Comparison of ENCODE assay signal across 9 cellular contexts in the genomic region with DNA sequence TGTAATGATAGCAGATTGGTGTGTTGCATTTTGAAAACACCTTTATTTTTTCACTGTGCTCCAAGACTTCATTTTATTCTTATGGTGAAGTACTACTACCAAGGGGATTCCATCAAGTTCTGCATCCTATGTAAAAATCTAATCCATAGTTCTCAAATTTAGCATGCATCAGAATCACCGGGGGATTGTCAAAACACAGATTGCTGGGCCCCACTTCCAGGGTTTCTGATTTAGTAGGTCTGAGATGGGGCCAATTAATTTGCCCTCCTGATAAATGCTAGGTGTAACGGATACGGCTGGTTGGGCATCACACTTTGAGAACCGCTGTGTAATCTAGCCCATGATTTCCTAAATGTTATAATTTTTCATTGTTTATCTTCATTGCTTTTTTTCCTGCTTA. TPM values are rescaled to one million over a fixed set of nuclear protein-coding genes. Genes with fewer than 3 reads are reported as not detected.
A peak's percentile ranks its signal among the peaks of the same experiment; 100 is the strongest.
DNase-seq lines count a peak whose midpoint lies in the region; ATAC-seq and TF ChIP-seq lines count a peak whose summit lies in the region.
"Had no signal": no experiment of that assay in that cellular context is flagged by ENCODE, and none has a peak within 500 bp of the region (broad histone marks: within the 10 kb centered on the region; RNA-seq: fewer than 3 reads in every experiment).

No MANE protein-coding gene starts in this region.

- no peak for DNase-seq in activated CD4-positive, alpha-beta T cell treated with anti-CD3 and anti-CD28 coated beads for 36 hours
- no peak for DNase-seq in activated CD4-positive, alpha-beta T cell treated with anti-CD3 and anti-CD28 coated beads, Interleukin-2, amount 50 U/mL, for 1 hour
- DNase-seq in activated naive CD4-positive, alpha-beta T cell treated with anti-CD3 and anti-CD28 coated beads, Interleukin-2, amount 50 U/mL, for 72 hours (ENCODE audit: low spot score in 2 of 2), result no peak
- DNase-seq in immature natural killer cell, result no peak
- no peak for DNase-seq in stomach
- DNase-seq in mesenteric fat pad (ENCODE audit: low spot score), result no peak
- no peak for DNase-seq in C1 segment of cervical spinal cord (lab: John Stamatoyannopoulos, UW)
- no peak for DNase-seq in NCI-H510A (lab: John Stamatoyannopoulos, UW)

- H3K36me3 Mint-ChIP-seq in activated CD4-positive, alpha-beta T cell treated with anti-CD3 and anti-CD28 coated beads for 36 hours (ENCODE audit: low read depth), result peaks cover 49% of the 10 kb centered on the region
- H3K36me3 Mint-ChIP-seq in activated naive CD4-positive, alpha-beta T cell treated with anti-CD3 and anti-CD28 coated beads, Interleukin-2, amount 50 U/mL, for 72 hours, result peaks cover 32 to 40% of the 10 kb centered on the region in 2 donors
- peaks cover 3 to 20% (median 4%) of the 10 kb centered on the region in 3 donors for H3K36me3 Mint-ChIP-seq in immature natural killer cell

- peaks cover 46% of the 10 kb centered on the region for H3K4me1 Mint-ChIP-seq in activated CD4-positive, alpha-beta T cell treated with anti-CD3 and anti-CD28 coated beads for 36 hours
- peaks cover 36 to 51% of the 10 kb centered on the region in 2 donors for H3K4me1 Mint-ChIP-seq in immature natural killer cell

- 27 to 31% (median 28%) methylated on average over 4 of the region's 4 CpGs for WGBS in stomach, 5 donors

- H3K27ac ChIP-seq in stomach, result peak overlapping the region in 4 of 5 donors; percentile 91 to 96 (median 94)

- H3K9me3 Mint-ChIP-seq in activated CD4-positive, alpha-beta T cell treated with anti-CD3 and anti-CD28 coated beads for 36 hours (ENCODE audit: low read depth), result no peaks in the 10 kb centered on the region
- no peaks in the 10 kb centered on the region for H3K9me3 Mint-ChIP-seq in activated naive CD4-positive, alpha-beta T cell treated with anti-CD3 and anti-CD28 coated beads, Interleukin-2, amount 50 U/mL, for 72 hours
- no peaks in the 10 kb centered on the region for H3K9me3 Mint-ChIP-seq in immature natural killer cell

- peaks cover 22 to 25% (median 25%) of the 10 kb centered on the region in 4 donors for H3K36me3 ChIP-seq in stomach

- TF ChIP-seq EP300 in stomach (IDR thresholded peaks at IDR 0.05), result no peak

- no peaks in the 10 kb centered on the region for H3K27me3 Mint-ChIP-seq in activated CD4-positive, alpha-beta T cell treated with anti-CD3 and anti-CD28 coated beads for 36 hours
- H3K27me3 Mint-ChIP-seq in immature natural killer cell (ENCODE audit: low read depth in 3 of 3), result peaks cover 10 to 14% (median 12%) of the 10 kb centered on the region in 3 donors

- H3K4me1 ChIP-seq in stomach, result peaks cover 18 to 43% (median 38%) of the 10 kb centered on the region in 4 donors

- no peaks in the 10 kb centered on the region for H3K27me3 ChIP-seq in stomach

- peak overlapping the region; percentile 88 for H3K4me3 Mint-ChIP-seq in activated CD4-positive, alpha-beta T cell treated with anti-CD3 and anti-CD28 coated beads for 36 hours
- H3K4me3 Mint-ChIP-seq in immature natural killer cell, result peak overlapping the region; percentile 96 to 100 (median 99)

- TF ChIP-seq CTCF in stomach (IDR thresholded peaks at IDR 0.05), result no peak

- no peak for TF ChIP-seq POLR2A in stomach (IDR thresholded peaks at IDR 0.05)

- intact Hi-C loops in activated CD4-positive, alpha-beta T cell treated with anti-CD3 and anti-CD28 coated beads for 36 hours (cut with DNase I, micrococcal nuclease), result loop anchor here (1.0 to 10.0 kb wide), 8 partner anchors 9 to 1321 kb away; a partner anchor contains a TSS
- intact Hi-C loops in stomach (cut with DNase I; ENCODE audit: low total_unique reads), result no loop called here

- peak overlapping the region; percentile 98 for H3K27ac Mint-ChIP-seq in activated CD4-positive, alpha-beta T cell treated with anti-CD3 and anti-CD28 coated beads for 36 hours
- peak overlapping the region; percentile 95 to 100 for H3K27ac Mint-ChIP-seq in activated naive CD4-positive, alpha-beta T cell treated with anti-CD3 and anti-CD28 coated beads, Interleukin-2, amount 50 U/mL, for 72 hours
- H3K27ac Mint-ChIP-seq in immature natural killer cell, result peak overlapping the region; percentile 97 to 100 (median 98)

- CTCF ChIA-PET in activated CD4-positive, alpha-beta T cell treated with anti-CD3 and anti-CD28 coated beads for 36 hours (lab: Charles Lee), result interaction anchor here (1.2 to 2.8 kb wide), 5 partner anchors 8 to 147 kb away, joined by 4 to 15 read pairs (median 6); a partner anchor contains a TSS

- peak overlapping the region; percentile 63 to 96 (median 75) for H3K4me3 ChIP-seq in stomach

- H3K9me3 ChIP-seq in stomach, result no peaks in the 10 kb centered on the region

- ATAC-seq in activated CD4-positive, alpha-beta T cell treated with anti-CD3 and anti-CD28 coated beads for 36 hours, result no peak
- no peak for ATAC-seq in activated naive CD4-positive, alpha-beta T cell treated with anti-CD3 and anti-CD28 coated beads, Interleukin-2, amount 50 U/mL, for 72 hours

- POLR2A ChIA-PET in activated CD4-positive, alpha-beta T cell treated with anti-CD3 and anti-CD28 coated beads for 36 hours (lab: Charles Lee), result no interaction called here

RNA-seq across cellular contexts. Expression of a gene that starts 0.7 kb away (rescaled TPM):
- 10 to 100 TPM; 27.4 to 31.1 TPM for total RNA-seq in activated CD4-positive, alpha-beta T cell treated with anti-CD3 and anti-CD28 coated beads for 36 hours
- total RNA-seq in activated naive CD4-positive, alpha-beta T cell treated with anti-CD3 and anti-CD28 coated beads, Interleukin-2, amount 50 U/mL, for 72 hours, result 10 to 100 TPM; 28.1 to 40.9 TPM
- 10 to 100 TPM in 2 of 3 donors, 1 to 10 TPM in 1; 9.2 to 16.6 (median 12.5) TPM for polyA plus RNA-seq in immature natural killer cell
- 10 to 100 TPM in 2 of 5 donors, 1 to 10 TPM in 2, under 1 TPM in 1; 0.89 to 46.7 (median 9.9) TPM for total RNA-seq in stomach
- polyA plus RNA-seq in stomach, result 1 to 10 TPM; 3.5 to 5.6 (median 4.2) TPM
- total RNA-seq in mesenteric fat pad, result 4.4 TPM

RNA-seq across cellular contexts. Expression of a gene that starts 1.2 kb away (rescaled TPM):
- total RNA-seq in activated CD4-positive, alpha-beta T cell treated with anti-CD3 and anti-CD28 coated beads for 36 hours, result 1,000 to 10,000 TPM; 4,227 to 4,959 TPM
- 1,000 to 10,000 TPM; 3,813 to 4,802 TPM for total RNA-seq in activated naive CD4-positive, alpha-beta T cell treated with anti-CD3 and anti-CD28 coated beads, Interleukin-2, amount 50 U/mL, for 72 hours
- polyA plus RNA-seq in immature natural killer cell, result 100 to 1,000 TPM; 391 to 659 (median 556) TPM
- 1,000 to 10,000 TPM in 4 of 5 donors, 100 to 1,000 TPM in 1; 994 to 3,031 (median 2,276) TPM for total RNA-seq in stomach
- 1,000 to 10,000 TPM; 2,383 to 4,395 (median 2,638) TPM for polyA plus RNA-seq in stomach
- 1,807 TPM for total RNA-seq in mesenteric fat pad

RNA-seq across cellular contexts. Expression of a gene that starts 8.3 kb away (rescaled TPM):
- 10 to 100 TPM; 25.7 to 30.1 TPM for total RNA-seq in activated CD4-positive, alpha-beta T cell treated with anti-CD3 and anti-CD28 coated beads for 36 hours
- 10 to 100 TPM; 18.9 to 27.7 TPM for total RNA-seq in activated naive CD4-positive, alpha-beta T cell treated with anti-CD3 and anti-CD28 coated beads, Interleukin-2, amount 50 U/mL, for 72 hours
- polyA plus RNA-seq in immature natural killer cell (10 to 100 TPM; 48.9 to 88.4 (median 49.8) TPM), stomach (10 to 100 TPM; 25.9 to 49.0 (median 31.6) TPM)
- total RNA-seq in stomach (10 to 100 TPM in 2 of 5 donors, 1 to 10 TPM in 3; 2.3 to 18.2 (median 9.8) TPM), mesenteric fat pad (18.4 TPM)

RNA-seq across cellular contexts. Expression of a gene that starts 60.0 kb away (rescaled TPM):
- not detected for total RNA-seq in activated CD4-positive, alpha-beta T cell treated with anti-CD3 and anti-CD28 coated beads for 36 hours
- not detected for total RNA-seq in activated naive CD4-positive, alpha-beta T cell treated with anti-CD3 and anti-CD28 coated beads, Interleukin-2, amount 50 U/mL, for 72 hours
- polyA plus RNA-seq in immature natural killer cell (under 1 TPM in 1 of 3 donors, not detected in 2; 0.12 TPM), stomach (not detected)
- total RNA-seq in stomach (not detected), mesenteric fat pad (not detected)
- polyA plus RNA-seq: adipose tissue had no signal
